ENCODE assay signal across 9 cellular contexts in genomic region chr6:14276667-14277404, GRCh38.
DNase-seq lines count a peak whose midpoint lies in the region; ATAC-seq and FAIRE-seq lines count a peak whose summit lies in the region.
"Had no signal": no experiment of that assay in that cellular context is flagged by ENCODE, and none has a peak within 500 bp of the region (broad histone marks: within the 10 kb centered on the region; RNA-seq: fewer than 3 reads in every experiment).

No MANE protein-coding gene starts in this region.

- no peaks in the 10 kb centered on the region for H3K27me3 Mint-ChIP-seq in central memory CD8-positive, alpha-beta T cell

- H3K9me3 Mint-ChIP-seq in central memory CD8-positive, alpha-beta T cell = no peaks in the 10 kb centered on the region

- ATAC-seq in GM21576 (IDR thresholded peaks at IDR 0.05; ENCODE audit: unreplicated experiment) = peak; percentile 98
- ATAC-seq in central memory CD8-positive, alpha-beta T cell (replicated peaks; ENCODE audit: extremely low read depth, poor library complexity, severe bottlenecking) = peak; percentile 100

- peak overlapping the region; percentile 90 for H3K27ac Mint-ChIP-seq in central memory CD8-positive, alpha-beta T cell (ENCODE audit: low read depth)

- peak; percentile 69 for FAIRE-seq in GM18507 (lab: Jason Lieb, UNC)

- peak; percentile 38 for DNase-seq in GM18507 (ENCODE audit: extremely low spot score, insufficient read length, low read depth)
- peak; percentile 82 to 83 for DNase-seq in Kasumi-1 (lab: John Stamatoyannopoulos, UW)
- no peak for DNase-seq in central memory CD8-positive, alpha-beta T cell (ENCODE audit: low spot score in 2 of 2)
- peak; percentile 48 for DNase-seq in stromal cell of bone marrow (ENCODE audit: low read depth)
- DNase-seq in 8988T = no peak
- no peak for DNase-seq in stimulated activated CD4-positive, alpha-beta T cell treated with anti-CD3 and anti-CD28 coated beads, Interleukin-15, amount 100 ng/mL, for 24 hours
- no peak for DNase-seq in iPS-NIHi11 (ENCODE audit: low spot score)
- DNase-seq: heart left ventricle had no signal

- H3K36me3 Mint-ChIP-seq in central memory CD8-positive, alpha-beta T cell (ENCODE audit: insufficient read depth) = peaks cover 1% of the 10 kb centered on the region

- peaks cover 29% of the 10 kb centered on the region for H3K4me1 Mint-ChIP-seq in central memory CD8-positive, alpha-beta T cell

- peak overlapping the region; percentile 62 for H3K4me3 Mint-ChIP-seq in central memory CD8-positive, alpha-beta T cell

Comparison
In these comparisons a context has a peak if more than half of its experiments do, and no peak if none do; other contexts are left out.
1. DNase-seq: peak in GM18507 (single experiment), Kasumi-1 (2 of 2) and stromal cell of bone marrow (single experiment); none in central memory CD8-positive, alpha-beta T cell (0 of 2), 8988T (single experiment), stimulated activated CD4-positive, alpha-beta T cell treated with anti-CD3 and anti-CD28 coated beads, Interleukin-15, amount 100 ng/mL, for 24 hours (single experiment) and iPS-NIHi11 (single experiment).